19 cellular contexts compared by ENCODE assay signal in the genomic region with DNA sequence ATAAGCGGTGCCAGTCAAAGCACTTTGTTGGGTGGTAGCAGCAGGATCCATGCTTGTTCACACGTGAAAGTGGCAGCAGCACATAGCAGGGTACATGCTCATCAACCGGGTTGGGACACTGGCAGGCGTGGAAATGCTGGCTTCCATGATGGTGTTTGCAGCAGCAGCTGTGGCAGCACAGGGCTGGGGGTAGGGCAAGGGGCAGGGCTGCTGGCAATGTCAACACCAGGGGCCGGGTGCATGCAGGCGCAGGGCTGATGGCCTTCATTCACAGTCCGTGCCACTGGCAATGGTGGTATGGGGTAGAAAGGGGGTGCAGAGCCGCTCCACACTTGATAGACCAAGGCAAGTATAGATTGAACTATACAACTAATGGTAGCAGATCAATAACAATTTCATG.
DNase-seq lines count a peak whose midpoint lies in the region; ATAC-seq and TF ChIP-seq lines count a peak whose summit lies in the region.
"Had no signal": no experiment of that assay in that cellular context is flagged by ENCODE, and none has a peak within 500 bp of the region (broad histone marks: within the 10 kb centered on the region; RNA-seq: fewer than 3 reads in every experiment).

No MANE protein-coding gene starts in this region.

- H3K23ac ChIP-seq in trophoblast cell (ENCODE audit: low read length): no peak overlapping the region

- H3K4me1 Mint-ChIP-seq in chondrocyte (ENCODE audit: low read depth): no peaks in the 10 kb centered on the region
- H3K4me1 Mint-ChIP-seq: B cell; CD4-positive, CD25-positive, alpha-beta regulatory T cell had no signal

- no peak overlapping the region for H3K27ac Mint-ChIP-seq in chondrocyte (ENCODE audit: unreplicated experiment)
- H3K27ac Mint-ChIP-seq: B cell; CD4-positive, CD25-positive, alpha-beta regulatory T cell; CD8-positive, alpha-beta T cell had no signal

- H3K14ac ChIP-seq in trophoblast cell (ENCODE audit: low read length): no peak overlapping the region

- WGBS in trophoblast cell (ENCODE audit: extremely low coverage, insufficient coverage, insufficient read length): no CpG with 5 or more reads among the region's 8 CpGs
- WGBS in gastroesophageal sphincter (ENCODE audit: low coverage in 1 of 2), 2 donors: 60 to 75% methylated on average over 1 to 6 of the region's 8 CpGs

- no peak overlapping the region for H2BK5ac ChIP-seq in trophoblast cell (ENCODE audit: low read depth, low read length, poor library complexity)

- no peak overlapping the region for H2AFZ ChIP-seq in trophoblast cell (ENCODE audit: insufficient read depth, low read length, poor library complexity)
- H2AFZ ChIP-seq: GM23248 had no signal

- TF ChIP-seq CTCF in chondrocyte (IDR thresholded peaks at IDR 0.05) (no peak), mucosa of descending colon (IDR thresholded peaks at IDR 0.05) (no peak), gastroesophageal sphincter (IDR thresholded peaks at IDR 0.05) (no peak)

- H4K8ac ChIP-seq in trophoblast cell (ENCODE audit: low read depth, low read length): no peak overlapping the region

- H3K4me3 Mint-ChIP-seq in chondrocyte (ENCODE audit: unreplicated experiment): no peak overlapping the region
- H3K4me3 Mint-ChIP-seq: B cell; CD4-positive, CD25-positive, alpha-beta regulatory T cell; CD8-positive, alpha-beta T cell had no signal

- no peaks in the 10 kb centered on the region for H3K36me3 Mint-ChIP-seq in chondrocyte (ENCODE audit: low read depth)
- H3K36me3 Mint-ChIP-seq: CD4-positive, CD25-positive, alpha-beta regulatory T cell; CD8-positive, alpha-beta T cell had no signal

- no peaks in the 10 kb centered on the region for H3K79me1 ChIP-seq in trophoblast cell (ENCODE audit: low read length)

- no peak for ATAC-seq in mucosa of descending colon
- no peak for ATAC-seq in gastroesophageal sphincter
- ATAC-seq: CD8-positive, alpha-beta T cell; GM12878; HCT116 had no signal

- peaks cover 4% of the 10 kb centered on the region for H3K27me3 Mint-ChIP-seq in chondrocyte (ENCODE audit: low read depth)
- H3K27me3 Mint-ChIP-seq: B cell; CD4-positive, CD25-positive, alpha-beta regulatory T cell had no signal

- peaks cover 7% of the 10 kb centered on the region for H3K9me3 Mint-ChIP-seq in chondrocyte (ENCODE audit: low read depth)

- no peak overlapping the region for H4K12ac ChIP-seq in trophoblast cell (ENCODE audit: low read depth, low read length)

- H2BK12ac ChIP-seq in trophoblast cell (ENCODE audit: low read length): no peak overlapping the region

- no peak overlapping the region for H3K18ac ChIP-seq in trophoblast cell (ENCODE audit: low read length)

- no peak overlapping the region for H3K4ac ChIP-seq in trophoblast cell (ENCODE audit: low read depth, low read length)

- H3K4me3 ChIP-seq in mucosa of descending colon: no peak overlapping the region
- H3K4me3 ChIP-seq in trophoblast cell (ENCODE audit: low read depth, low read length): peak overlapping the region; percentile 33
- H3K4me3 ChIP-seq in gastroesophageal sphincter: no peak overlapping the region
- H3K4me3 ChIP-seq: BLaER1, GM12878, GM23248 had no signal

- H4K91ac ChIP-seq in trophoblast cell (ENCODE audit: low read depth, low read length): no peak overlapping the region

- peak; percentile 80 for DNase-seq in chondrocyte (ENCODE audit: low spot score)
- DNase-seq in mucosa of descending colon: peak in 2 of 3 donors; percentile 7 to 38
- no peak for DNase-seq in trophoblast cell
- no peak for DNase-seq in putamen (ENCODE audit: low spot score)
- DNase-seq in AG20443 (ENCODE audit: low spot score): no peak
- DNase-seq: Caco-2; CD4-positive, CD25-positive, alpha-beta regulatory T cell; CD8-positive, alpha-beta T cell; DMS79; EL; GDM1; GM23248; H7 had no signal

- H3K27ac ChIP-seq in trophoblast cell (ENCODE audit: low read depth, low read length) (no peak overlapping the region), gastroesophageal sphincter (no peak overlapping the region)
- H3K27ac ChIP-seq: BLaER1, C4-2B, GM23248 had no signal

- no peaks in the 10 kb centered on the region for H3K27me3 ChIP-seq in trophoblast cell (ENCODE audit: insufficient read depth, low read length)
- no peaks in the 10 kb centered on the region for H3K27me3 ChIP-seq in gastroesophageal sphincter
- H3K27me3 ChIP-seq: BLaER1 had no signal

- H3K4me1 ChIP-seq in mucosa of descending colon (ENCODE audit: low read depth): no peaks in the 10 kb centered on the region
- H3K4me1 ChIP-seq in trophoblast cell (ENCODE audit: control insufficient read depth in 1 of 2, insufficient read depth in 2 of 2, low read length in 2 of 2): no peaks in the 10 kb centered on the region
- H3K4me1 ChIP-seq in gastroesophageal sphincter: no peaks in the 10 kb centered on the region
- H3K4me1 ChIP-seq: BLaER1, Caco-2 had no signal

- H3K36me3 ChIP-seq in mucosa of descending colon (ENCODE audit: low read depth): no peaks in the 10 kb centered on the region
- H3K36me3 ChIP-seq in trophoblast cell (ENCODE audit: control insufficient read depth in 1 of 2, insufficient read depth in 2 of 2, low read length in 2 of 2): no peaks in the 10 kb centered on the region
- H3K36me3 ChIP-seq in gastroesophageal sphincter: no peaks in the 10 kb centered on the region
- H3K36me3 ChIP-seq: BLaER1 had no signal

- no peak for TF ChIP-seq EP300 in gastroesophageal sphincter (IDR thresholded peaks at IDR 0.05)

- no peak overlapping the region for H2AK5ac ChIP-seq in trophoblast cell (ENCODE audit: low read length)

- no peaks in the 10 kb centered on the region for H3K79me2 ChIP-seq in trophoblast cell (ENCODE audit: control insufficient read depth, insufficient read depth, low read length, poor library complexity)

- H3K9ac ChIP-seq in trophoblast cell (ENCODE audit: low read length): no peak overlapping the region
- H3K9ac ChIP-seq: BLaER1, GM23248 had no signal

- intact Hi-C loops in mucosa of descending colon (cut with DNase I, micrococcal nuclease): no loop called here

- H3K9me3 ChIP-seq in mucosa of descending colon (no peaks in the 10 kb centered on the region), trophoblast cell (ENCODE audit: insufficient read depth, low read depth, low read length) (no peaks in the 10 kb centered on the region), gastroesophageal sphincter (no peaks in the 10 kb centered on the region)
- H3K9me3 ChIP-seq: BLaER1, Caco-2 had no signal

- no peak for TF ChIP-seq POLR2A in gastroesophageal sphincter (IDR thresholded peaks at IDR 0.05)

- H3K4me2 ChIP-seq in trophoblast cell (ENCODE audit: low read length): no peak overlapping the region
- H3K4me2 ChIP-seq: BLaER1 had no signal

- H2BK120ac ChIP-seq in trophoblast cell (ENCODE audit: insufficient read depth, low read length, poor library complexity): no peak overlapping the region

Comparison
In these comparisons a context has a peak if more than half of its experiments do, and no peak if none do; other contexts are left out.
1. DNase-seq: peak in chondrocyte (single experiment) and mucosa of descending colon (2 of 3); none in trophoblast cell (0 of 2), putamen (single experiment) and AG20443 (single experiment).